8 cellular contexts compared by ENCODE assay signal in genomic region chr3:138068579-138069174, GRCh38. TPM values are rescaled to one million over a fixed set of nuclear protein-coding genes. Genes with fewer than 3 reads are reported as not detected.
DNase-seq lines count a peak whose midpoint lies in the region; ATAC-seq and TF ChIP-seq lines count a peak whose summit lies in the region.

No MANE protein-coding gene starts in this region.

- TF ChIP-seq EP300 in suprapubic skin (IDR thresholded peaks at IDR 0.05) = no peak

- H3K36me3 ChIP-seq in DND-41 (ENCODE audit: insufficient read depth, low read length) = no peaks in the 10 kb centered on the region
- no peaks in the 10 kb centered on the region for H3K36me3 ChIP-seq in Peyer's patch
- H3K36me3 ChIP-seq in neutrophil = peaks cover 36% of the 10 kb centered on the region
- H3K36me3 ChIP-seq in suprapubic skin = peaks cover 51% of the 10 kb centered on the region

- TF ChIP-seq POLR2A in Peyer's patch (IDR thresholded peaks at IDR 0.05) (no peak), suprapubic skin (IDR thresholded peaks at IDR 0.05) (no peak)

- H3K9me3 ChIP-seq in DND-41 (ENCODE audit: insufficient read depth, low read length, severe bottlenecking) (no peaks in the 10 kb centered on the region), Peyer's patch (no peaks in the 10 kb centered on the region), neutrophil (no peaks in the 10 kb centered on the region), suprapubic skin (no peaks in the 10 kb centered on the region)

- peaks cover 41% of the 10 kb centered on the region for H3K27me3 Mint-ChIP-seq in activated T-cell treated with anti-CD3 and anti-CD28 coated beads, Interleukin-2, amount 50 U/mL, for 72 hours (ENCODE audit: low read depth)

- WGBS in suprapubic skin = 60% methylated on average over 7 of the region's 14 CpGs

- no peak overlapping the region for H3K9ac ChIP-seq in DND-41 (ENCODE audit: low read depth, low read length)

- TF ChIP-seq CTCF in DND-41 (IDR thresholded peaks at IDR 0.05; ENCODE audit: borderline replicate concordance, extremely low read depth, low read length, poor library complexity, severe bottlenecking) (peak; percentile 100), Peyer's patch (IDR thresholded peaks at IDR 0.05) (peak; percentile 48 to 89 (median 85)), fibroblast of the aortic adventitia (IDR thresholded peaks at IDR 0.05; ENCODE audit: insufficient read depth, low read length) (peak; percentile 99), neutrophil (IDR thresholded peaks at IDR 0.05) (peak; percentile 96), suprapubic skin (IDR thresholded peaks at IDR 0.05) (peak; percentile 89 to 96)

- H3K4me2 ChIP-seq in DND-41 (ENCODE audit: insufficient read depth, low read length) = no peak overlapping the region

- H3K4me3 Mint-ChIP-seq in activated T-cell treated with anti-CD3 and anti-CD28 coated beads, Interleukin-2, amount 50 U/mL, for 72 hours = no peak overlapping the region

- H3K36me3 Mint-ChIP-seq in activated T-cell treated with anti-CD3 and anti-CD28 coated beads, Interleukin-2, amount 50 U/mL, for 72 hours (ENCODE audit: insufficient read depth in 2 of 2) = no peaks in the 10 kb centered on the region

- ATAC-seq in DND-41 (ENCODE audit: insufficient read depth, low read depth) = peak; percentile 98
- peak; percentile 74 for ATAC-seq in GM21515 (IDR thresholded peaks at IDR 0.05; ENCODE audit: unreplicated experiment)
- peak; percentile 33 to 37 for ATAC-seq in activated T-cell treated with anti-CD3 and anti-CD28 coated beads, Interleukin-2, amount 50 U/mL, for 72 hours (replicated peaks in 1 of 2)

- no peaks in the 10 kb centered on the region for H3K4me1 ChIP-seq in DND-41 (ENCODE audit: insufficient read depth, low read length)
- H3K4me1 ChIP-seq in Peyer's patch = no peaks in the 10 kb centered on the region
- H3K4me1 ChIP-seq in neutrophil (ENCODE audit: control insufficient read depth in 1 of 2, insufficient read depth in 1 of 2, low read depth in 1 of 2, low read length in 1 of 2) = peaks cover 48 to 51% of the 10 kb centered on the region in 2 experiments
- no peaks in the 10 kb centered on the region for H3K4me1 ChIP-seq in suprapubic skin

- peaks cover 39% of the 10 kb centered on the region for H3K4me1 Mint-ChIP-seq in activated T-cell treated with anti-CD3 and anti-CD28 coated beads, Interleukin-2, amount 50 U/mL, for 72 hours (ENCODE audit: low read depth)

- no peak overlapping the region for H3K4me3 ChIP-seq in DND-41 (ENCODE audit: low read depth in 1 of 2, low read length in 2 of 2)
- no peak overlapping the region for H3K4me3 ChIP-seq in Peyer's patch
- H3K4me3 ChIP-seq in fibroblast of the aortic adventitia (ENCODE audit: low read depth, low read length) = no peak overlapping the region
- no peak overlapping the region for H3K4me3 ChIP-seq in neutrophil (ENCODE audit: low read depth in 1 of 2, low read length in 1 of 2)
- H3K4me3 ChIP-seq in suprapubic skin = no peak overlapping the region

- H3K9me3 Mint-ChIP-seq in activated T-cell treated with anti-CD3 and anti-CD28 coated beads, Interleukin-2, amount 50 U/mL, for 72 hours = no peaks in the 10 kb centered on the region

- H3K27me3 ChIP-seq in DND-41 (ENCODE audit: insufficient read depth, low read length, poor library complexity) (no peaks in the 10 kb centered on the region), Peyer's patch (no peaks in the 10 kb centered on the region), neutrophil (no peaks in the 10 kb centered on the region), suprapubic skin (no peaks in the 10 kb centered on the region)

- H2AFZ ChIP-seq in DND-41 (ENCODE audit: low read depth, low read length) = 0 out of 2 replicates have a peak overlapping the region, but pooled peaks have one; percentile 25

- DNase-seq in DND-41 (peak; percentile 74), HuH-7 (ENCODE audit: low spot score) (peak; percentile 80), Peyer's patch (peak; percentile 43 to 81 (median 73)), fibroblast of the aortic adventitia (ENCODE audit: low read depth) (peak; percentile 86), suprapubic skin (ENCODE audit: low spot score in 2 of 2) (peak in 1 of 2 donors; percentile 84)
- peak; percentile 83 to 86 for DNase-seq in activated T-cell treated with anti-CD3 and anti-CD28 coated beads, Interleukin-2, amount 50 U/mL, for 72 hours

- no peak overlapping the region for H3K27ac Mint-ChIP-seq in activated T-cell treated with anti-CD3 and anti-CD28 coated beads, Interleukin-2, amount 50 U/mL, for 72 hours

- no peaks in the 10 kb centered on the region for H4K20me1 ChIP-seq in DND-41 (ENCODE audit: insufficient read depth, low read length)

- no peak overlapping the region for H3K27ac ChIP-seq in DND-41 (ENCODE audit: low read length)
- H3K27ac ChIP-seq in Peyer's patch = no peak overlapping the region
- H3K27ac ChIP-seq in neutrophil = no peak overlapping the region
- H3K27ac ChIP-seq in suprapubic skin = no peak overlapping the region

- H3K79me2 ChIP-seq in DND-41 (ENCODE audit: insufficient read depth, low read length) = no peaks in the 10 kb centered on the region

RNA-seq across cellular contexts. Expression of gene DZIP1L, which starts 46.7 kb away (rescaled TPM):
- total RNA-seq in Peyer's patch (10 to 100 TPM in 1 of 4 donors, 1 to 10 TPM in 3; 2.8 to 40.4 (median 5.5) TPM), fibroblast of the aortic adventitia (ENCODE audit: low replicate concordance) (28.3 and 38.2 TPM in 2 replicates), suprapubic skin (100 to 1,000 TPM in 1 of 4 donors, 10 to 100 TPM in 3; 16.4 to 129 (median 18.3) TPM)
- total RNA-seq in activated T-cell treated with anti-CD3 and anti-CD28 coated beads, Interleukin-2, amount 50 U/mL, for 72 hours = under 1 TPM; 0.23 to 0.46 TPM

RNA-seq across cellular contexts. Expression of gene CLDN18, which starts 58.7 kb away (rescaled TPM):
- total RNA-seq in Peyer's patch (not detected), fibroblast of the aortic adventitia (ENCODE audit: low replicate concordance) (not detected in 2 replicates), suprapubic skin (not detected)
- total RNA-seq in activated T-cell treated with anti-CD3 and anti-CD28 coated beads, Interleukin-2, amount 50 U/mL, for 72 hours = not detected

Comparison
In these comparisons a context has a peak if more than half of its experiments do, and no peak if none do; other contexts are left out.
1. ATAC-seq: peak in every context shown above with its lines; median percentile 98 in DND-41; 74 in GM21515; 35 in activated T-cell treated with anti-CD3 and anti-CD28 coated beads, Interleukin-2, amount 50 U/mL, for 72 hours.